ENCODE assay signal across 9 cellular contexts in genomic region chr19:39126312-39126561, GRCh38. TPM values are rescaled to one million over a fixed set of nuclear protein-coding genes. Genes with fewer than 3 reads are reported as not detected.
A peak's percentile ranks its signal among the peaks of the same experiment; 100 is the strongest.
DNase-seq lines count a peak whose midpoint lies in the region; ATAC-seq and FAIRE-seq lines count a peak whose summit lies in the region.
"Had no signal": no experiment of that assay in that cellular context is flagged by ENCODE, and none has a peak within 500 bp of the region (broad histone marks: within the 10 kb centered on the region; RNA-seq: fewer than 3 reads in every experiment).

No MANE protein-coding gene starts in this region.

- H3K4me3 ChIP-seq in HAP-1, result peak overlapping the region; percentile 90
- H3K4me3 ChIP-seq in iPS DF 6.9 (ENCODE audit: low read length), result peak overlapping the region; percentile 96; the same call in 1 of the 2 replicates
- peak overlapping the region; percentile 84 to 91 for H3K4me3 ChIP-seq in small intestine (ENCODE audit: low read depth in 1 of 2, low read length in 2 of 2)

- no CpG with 5 or more reads among the region's 8 CpGs for WGBS in iPS DF 6.9 (ENCODE audit: insufficient coverage, insufficient read length)
- 6 to 10% (median 9%) methylated on average over 7 to 8 of the region's 8 CpGs for WGBS in small intestine, 3 donors

- CTCF ChIA-PET in activated CD4-positive, alpha-beta memory T cell treated with anti-CD3 and anti-CD28 coated beads, Interleukin-2, amount 10 ng/mL, durations not matched to agents 7 days and 5 days (lab: Charles Lee), result interaction anchor here (0.9 kb wide), 1 partner anchor 61 kb away, joined by 4 read pairs; no protein-coding TSS in a partner anchor

- no peak overlapping the region for H3K27ac Mint-ChIP-seq in activated CD4-positive, alpha-beta memory T cell treated with anti-CD3 and anti-CD28 coated beads, Interleukin-2, amount 10 ng/mL, durations not matched to agents 7 days and 5 days

- peaks cover 43% of the 10 kb centered on the region for H3K4me1 Mint-ChIP-seq in activated CD4-positive, alpha-beta memory T cell treated with anti-CD3 and anti-CD28 coated beads, Interleukin-2, amount 10 ng/mL, durations not matched to agents 7 days and 5 days

- POLR2A ChIA-PET in activated CD4-positive, alpha-beta memory T cell treated with anti-CD3 and anti-CD28 coated beads, Interleukin-2, amount 10 ng/mL, durations not matched to agents 7 days and 5 days (lab: Charles Lee), result interaction anchor here (1.0 to 1.1 kb wide), 2 partner anchors 210 to 310 kb away, joined by 3 read pairs; partner anchors contain the start of genes GMFG and RPS16

- H3K4me1 ChIP-seq in HAP-1 (peaks cover 10% of the 10 kb centered on the region), iPS DF 6.9 (ENCODE audit: control insufficient read depth, insufficient read depth, low read length) (peaks cover 1% of the 10 kb centered on the region; the same call in 1 of the 2 replicates), small intestine (ENCODE audit: control insufficient read depth in 2 of 2, insufficient read depth in 1 of 2, low read depth in 1 of 2, low read length in 1 of 2) (peaks cover 8 to 9% of the 10 kb centered on the region in 2 donors)

- H3K36me3 ChIP-seq in HAP-1 (replicated peaks), result no peaks in the 10 kb centered on the region; the same call in 1 of the 2 replicates
- H3K36me3 ChIP-seq in iPS DF 6.9 (ENCODE audit: control insufficient read depth, insufficient read depth, low read length), result no peaks in the 10 kb centered on the region
- no peaks in the 10 kb centered on the region for H3K36me3 ChIP-seq in small intestine (ENCODE audit: control insufficient read depth in 2 of 2, insufficient read depth in 2 of 2, low read length in 2 of 2)

- peak overlapping the region; percentile 99 for H3K4me3 Mint-ChIP-seq in activated CD4-positive, alpha-beta memory T cell treated with anti-CD3 and anti-CD28 coated beads, Interleukin-2, amount 10 ng/mL, durations not matched to agents 7 days and 5 days

- DNase-seq in HAP-1 (ENCODE audit: low spot score in 2 of 2) (no peak), iPS DF 6.9 (ENCODE audit: low read depth, low spot score) (no peak), small intestine (peak; percentile 65), A172 (ENCODE audit: low spot score) (no peak)
- DNase-seq in activated CD4-positive, alpha-beta memory T cell treated with anti-CD3 and anti-CD28 coated beads, Interleukin-2, amount 10 ng/mL, durations not matched to agents 7 days and 5 days, result no peak

- ATAC-seq in HG03025 (IDR thresholded peaks at IDR 0.05; ENCODE audit: low FRiP score, unreplicated experiment) (no peak), HG02610 (IDR thresholded peaks at IDR 0.05; ENCODE audit: unreplicated experiment) (no peak), GM21737 (IDR thresholded peaks at IDR 0.05; ENCODE audit: unreplicated experiment) (no peak)

- in situ Hi-C loops in HAP-1 (cut with MboI; ENCODE audit: low sequenced_read_pairs), result no loop called here

- no peaks in the 10 kb centered on the region for H3K27me3 ChIP-seq in HAP-1 (ENCODE audit: low read depth)
- no peaks in the 10 kb centered on the region; the same call in 1 of the 2 replicates for H3K27me3 ChIP-seq in iPS DF 6.9 (ENCODE audit: control insufficient read depth, insufficient read depth, low read length)
- no peaks in the 10 kb centered on the region for H3K27me3 ChIP-seq in small intestine (ENCODE audit: control insufficient read depth in 2 of 2, insufficient read depth in 2 of 2, low read length in 2 of 2)

- no peaks in the 10 kb centered on the region for H3K9me3 Mint-ChIP-seq in activated CD4-positive, alpha-beta memory T cell treated with anti-CD3 and anti-CD28 coated beads, Interleukin-2, amount 10 ng/mL, durations not matched to agents 7 days and 5 days

- no peaks in the 10 kb centered on the region for H3K9me3 ChIP-seq in HAP-1
- H3K9me3 ChIP-seq in iPS DF 6.9 (ENCODE audit: control insufficient read depth, insufficient read depth, low read length), result no peaks in the 10 kb centered on the region
- H3K9me3 ChIP-seq in small intestine (ENCODE audit: control insufficient read depth, low read depth), result no peaks in the 10 kb centered on the region

- H3K27me3 Mint-ChIP-seq in activated CD4-positive, alpha-beta memory T cell treated with anti-CD3 and anti-CD28 coated beads, Interleukin-2, amount 10 ng/mL, durations not matched to agents 7 days and 5 days, result peaks cover 3% of the 10 kb centered on the region

- no peak for FAIRE-seq in small intestine (lab: Jason Lieb, UNC)

- H3K36me3 Mint-ChIP-seq in activated CD4-positive, alpha-beta memory T cell treated with anti-CD3 and anti-CD28 coated beads, Interleukin-2, amount 10 ng/mL, durations not matched to agents 7 days and 5 days (ENCODE audit: low read depth), result peaks cover 2% of the 10 kb centered on the region

- H3K27ac ChIP-seq in iPS DF 6.9 (ENCODE audit: low read length), result no peak overlapping the region
- H3K27ac ChIP-seq in small intestine (ENCODE audit: low read depth in 1 of 2, low read length in 1 of 2), result peak overlapping the region; percentile 96

RNA-seq across cellular contexts. Expression of gene PAK4, which starts 0.7 kb away (rescaled TPM):
- total RNA-seq in activated CD4-positive, alpha-beta memory T cell treated with anti-CD3 and anti-CD28 coated beads, Interleukin-2, amount 10 ng/mL, durations not matched to agents 7 days and 5 days, result 10 to 100 TPM; 16.2 to 19.6 TPM
- 10 to 100 TPM; 34.6 to 59.7 (median 48.8) TPM for polyA plus RNA-seq in small intestine
- total RNA-seq in A172 (2014; rRNA removed; shearing (Covaris generic)), result 9.2 and 16.2 TPM in 2 replicates

RNA-seq across cellular contexts. Expression of gene ACP7, which starts 42.1 kb away (rescaled TPM):
- not detected for total RNA-seq in activated CD4-positive, alpha-beta memory T cell treated with anti-CD3 and anti-CD28 coated beads, Interleukin-2, amount 10 ng/mL, durations not matched to agents 7 days and 5 days
- polyA plus RNA-seq in small intestine, result under 1 TPM in 1 of 3 donors, not detected in 2; 0.01 TPM
- total RNA-seq in A172 (2014; rRNA removed; shearing (Covaris generic)), result 0.03 and 0.31 TPM in 2 replicates
- total RNA-seq: activated CD8-positive, alpha-beta memory T cell treated with anti-CD3 and anti-CD28 coated beads for 36 hours had no signal
